Comparison of ENCODE assay signal across 2 cellular contexts in genomic region chr1:31588751-31589515, GRCh38.
TF ChIP-seq lines count a peak whose summit lies in the region.

No MANE protein-coding gene starts in this region.

TF ChIP-seq in H1, 55 proteins besides CTCF, POLR2A, EP300 and RAD21 (continued from another document):
- TF ChIP-seq CTBP2 (IDR thresholded peaks at IDR 0.05; ENCODE audit: borderline replicate concordance, insufficient read depth, insufficient read length, low read length), result peak; percentile 31

TF ChIP-seq in liver, 16 proteins besides CTCF, POLR2A, EP300 and RAD21 (continued from another document):
- TF ChIP-seq, protein P1, sequence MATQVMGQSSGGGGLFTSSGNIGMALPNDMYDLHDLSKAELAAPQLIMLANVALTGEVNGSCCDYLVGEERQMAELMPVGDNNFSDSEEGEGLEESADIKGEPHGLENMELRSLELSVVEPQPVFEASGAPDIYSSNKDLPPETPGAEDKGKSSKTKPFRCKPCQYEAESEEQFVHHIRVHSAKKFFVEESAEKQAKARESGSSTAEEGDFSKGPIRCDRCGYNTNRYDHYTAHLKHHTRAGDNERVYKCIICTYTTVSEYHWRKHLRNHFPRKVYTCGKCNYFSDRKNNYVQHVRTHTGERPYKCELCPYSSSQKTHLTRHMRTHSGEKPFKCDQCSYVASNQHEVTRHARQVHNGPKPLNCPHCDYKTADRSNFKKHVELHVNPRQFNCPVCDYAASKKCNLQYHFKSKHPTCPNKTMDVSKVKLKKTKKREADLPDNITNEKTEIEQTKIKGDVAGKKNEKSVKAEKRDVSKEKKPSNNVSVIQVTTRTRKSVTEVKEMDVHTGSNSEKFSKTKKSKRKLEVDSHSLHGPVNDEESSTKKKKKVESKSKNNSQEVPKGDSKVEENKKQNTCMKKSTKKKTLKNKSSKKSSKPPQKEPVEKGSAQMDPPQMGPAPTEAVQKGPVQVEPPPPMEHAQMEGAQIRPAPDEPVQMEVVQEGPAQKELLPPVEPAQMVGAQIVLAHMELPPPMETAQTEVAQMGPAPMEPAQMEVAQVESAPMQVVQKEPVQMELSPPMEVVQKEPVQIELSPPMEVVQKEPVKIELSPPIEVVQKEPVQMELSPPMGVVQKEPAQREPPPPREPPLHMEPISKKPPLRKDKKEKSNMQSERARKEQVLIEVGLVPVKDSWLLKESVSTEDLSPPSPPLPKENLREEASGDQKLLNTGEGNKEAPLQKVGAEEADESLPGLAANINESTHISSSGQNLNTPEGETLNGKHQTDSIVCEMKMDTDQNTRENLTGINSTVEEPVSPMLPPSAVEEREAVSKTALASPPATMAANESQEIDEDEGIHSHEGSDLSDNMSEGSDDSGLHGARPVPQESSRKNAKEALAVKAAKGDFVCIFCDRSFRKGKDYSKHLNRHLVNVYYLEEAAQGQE (IDR thresholded peaks at IDR 0.05), result no peak
- TF ChIP-seq HNF4G (IDR thresholded peaks at IDR 0.05) (no peak), HNF4A (conservative IDR thresholded peaks at IDR 0.05) (no peak), SP1 (IDR thresholded peaks at IDR 0.05) (no peak), FOXA1 (IDR thresholded peaks at IDR 0.05) (no peak), GABPA (IDR thresholded peaks at IDR 0.05 in 1 of 2, conservative IDR thresholded peaks at IDR 0.05 in 1 of 2) (no peak), JUND (IDR thresholded peaks at IDR 0.05) (no peak), FOXA2 (IDR thresholded peaks at IDR 0.05) (no peak), YY1 (IDR thresholded peaks at IDR 0.05) (no peak), EGR1 (IDR thresholded peaks at IDR 0.05; ENCODE audit: low read depth in 2 of 2) (no peak), NR2F2 (IDR thresholded peaks at IDR 0.05) (no peak)
- TF ChIP-seq, protein P2, sequence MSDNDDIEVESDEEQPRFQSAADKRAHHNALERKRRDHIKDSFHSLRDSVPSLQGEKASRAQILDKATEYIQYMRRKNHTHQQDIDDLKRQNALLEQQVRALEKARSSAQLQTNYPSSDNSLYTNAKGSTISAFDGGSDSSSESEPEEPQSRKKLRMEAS (IDR thresholded peaks at IDR 0.05), result no peak
- TF ChIP-seq, protein P3, sequence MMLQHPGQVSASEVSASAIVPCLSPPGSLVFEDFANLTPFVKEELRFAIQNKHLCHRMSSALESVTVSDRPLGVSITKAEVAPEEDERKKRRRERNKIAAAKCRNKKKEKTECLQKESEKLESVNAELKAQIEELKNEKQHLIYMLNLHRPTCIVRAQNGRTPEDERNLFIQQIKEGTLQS (IDR thresholded peaks at IDR 0.05), result no peak
- TF ChIP-seq, protein P4, sequence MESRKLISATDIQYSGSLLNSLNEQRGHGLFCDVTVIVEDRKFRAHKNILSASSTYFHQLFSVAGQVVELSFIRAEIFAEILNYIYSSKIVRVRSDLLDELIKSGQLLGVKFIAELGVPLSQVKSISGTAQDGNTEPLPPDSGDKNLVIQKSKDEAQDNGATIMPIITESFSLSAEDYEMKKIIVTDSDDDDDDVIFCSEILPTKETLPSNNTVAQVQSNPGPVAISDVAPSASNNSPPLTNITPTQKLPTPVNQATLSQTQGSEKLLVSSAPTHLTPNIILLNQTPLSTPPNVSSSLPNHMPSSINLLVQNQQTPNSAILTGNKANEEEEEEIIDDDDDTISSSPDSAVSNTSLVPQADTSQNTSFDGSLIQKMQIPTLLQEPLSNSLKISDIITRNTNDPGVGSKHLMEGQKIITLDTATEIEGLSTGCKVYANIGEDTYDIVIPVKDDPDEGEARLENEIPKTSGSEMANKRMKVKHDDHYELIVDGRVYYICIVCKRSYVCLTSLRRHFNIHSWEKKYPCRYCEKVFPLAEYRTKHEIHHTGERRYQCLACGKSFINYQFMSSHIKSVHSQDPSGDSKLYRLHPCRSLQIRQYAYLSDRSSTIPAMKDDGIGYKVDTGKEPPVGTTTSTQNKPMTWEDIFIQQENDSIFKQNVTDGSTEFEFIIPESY (IDR thresholded peaks at IDR 0.05), result no peak
TF ChIP-seq in liver: peak in this region for 0.
